In the genomic region with DNA sequence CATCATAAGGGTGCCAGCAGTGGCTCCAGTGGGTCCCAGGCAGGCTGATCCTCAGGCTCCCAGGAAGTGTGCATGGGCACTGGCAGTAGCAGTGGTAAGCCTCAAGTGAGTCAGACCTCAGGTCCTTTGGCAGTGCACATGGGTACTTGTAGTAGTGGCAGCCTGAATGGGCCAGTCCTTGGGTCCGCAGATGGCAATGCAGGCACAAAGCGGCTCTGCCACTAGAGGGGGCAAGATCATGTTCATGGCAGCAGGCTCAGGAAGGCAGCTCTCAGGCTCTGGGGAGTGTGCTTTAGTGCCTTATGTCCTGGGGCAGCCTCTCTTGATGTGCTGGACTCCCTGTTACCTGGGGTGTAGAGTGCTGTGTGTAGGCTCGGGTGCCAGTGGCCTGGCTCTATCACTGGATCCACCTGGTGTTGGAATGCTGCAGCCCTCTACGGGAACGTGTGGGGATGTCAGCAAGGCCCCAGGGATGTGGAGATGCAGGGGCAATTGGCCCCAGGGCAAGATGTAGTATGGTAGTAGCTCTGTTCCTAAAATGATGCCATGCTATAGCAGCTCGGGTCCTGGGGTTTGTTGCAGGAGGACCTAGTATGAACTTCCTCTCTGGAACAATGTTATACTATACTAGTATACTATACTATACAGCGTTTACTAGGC, we compare ENCODE assay signal across 8 cellular contexts. TPM values are rescaled to one million over a fixed set of nuclear protein-coding genes. Genes with fewer than 3 reads are reported as not detected.
DNase-seq lines count a peak whose midpoint lies in the region; ATAC-seq and TF ChIP-seq lines count a peak whose summit lies in the region.

No MANE protein-coding gene starts in this region.

- ATAC-seq in HG02763 (IDR thresholded peaks at IDR 0.05; ENCODE audit: unreplicated experiment) = no peak

- DNase-seq in NCI-H1436 (lab: John Stamatoyannopoulos, UW) (peak; percentile 20), NCI-H1436 treated with DMSO at 0.1 percent for 48 hours (lab: John Stamatoyannopoulos, UW) (no peak), NCI-H1092 (lab: John Stamatoyannopoulos, UW) (peak; percentile 2), T-helper 9 cell (peak; percentile 42), kidney tubule cell (ENCODE audit: low spot score) (peak; percentile 83)
- peak; percentile 7 for DNase-seq in stimulated activated CD8-positive, alpha-beta memory T cell treated with anti-CD3 and anti-CD28 coated beads, Interleukin-12 subunit alpha, Interleukin-12 subunit beta, amount 100 ng/mL, for 24 hours (ENCODE audit: extremely low read depth)

- H3K27ac Mint-ChIP-seq in brain = no peak overlapping the region

- H3K36me3 Mint-ChIP-seq in brain = no peaks in the 10 kb centered on the region

- H3K27me3 Mint-ChIP-seq in brain = peaks cover 3% of the 10 kb centered on the region

- H3K4me1 Mint-ChIP-seq in brain = no peaks in the 10 kb centered on the region

- H3K9me3 Mint-ChIP-seq in brain = peaks cover 0 to 2% (median 0%) of the 10 kb centered on the region in 5 experiments

- TF ChIP-seq CTCF in brain (conservative IDR thresholded peaks at IDR 0.05) = peak; percentile 22 to 57

- no peak overlapping the region for H3K4me3 Mint-ChIP-seq in brain

RNA-seq across cellular contexts. Expression of a gene that starts 11.0 kb away (rescaled TPM):
- polyA plus RNA-seq in brain (ENCODE audit: insufficient read depth, low read depth, low replicate concordance) = not detected

RNA-seq across cellular contexts. Expression of a gene that starts 31.4 kb away (rescaled TPM):
- polyA plus RNA-seq in brain (ENCODE audit: insufficient read depth, low read depth, low replicate concordance) = 4.7 TPM

RNA-seq across cellular contexts. Expression of a gene that starts 31.5 kb away (rescaled TPM):
- polyA plus RNA-seq in brain (ENCODE audit: insufficient read depth, low read depth, low replicate concordance) = 12.6 TPM

RNA-seq across cellular contexts. Expression of a gene that starts 33.2 kb away (rescaled TPM):
- 11.3 TPM for polyA plus RNA-seq in brain (ENCODE audit: insufficient read depth, low read depth, low replicate concordance)
